In genomic region chr7:77693830-77694583, GRCh38 we compare ENCODE assay signal across 10 cellular contexts. TPM values are rescaled to one million over a fixed set of nuclear protein-coding genes. Genes with fewer than 3 reads are reported as not detected.
DNase-seq lines count a peak whose midpoint lies in the region; ATAC-seq lines count a peak whose summit lies in the region.
"Had no signal": no experiment of that assay in that cellular context is flagged by ENCODE, and none has a peak within 500 bp of the region (broad histone marks: within the 10 kb centered on the region; RNA-seq: fewer than 3 reads in every experiment).

No MANE protein-coding gene starts in this region.

- H3K36me3 ChIP-seq in ACC112 (ENCODE audit: insufficient read depth, low read length) (no peaks in the 10 kb centered on the region), GM23248 (ENCODE audit: low read depth) (no peaks in the 10 kb centered on the region)

- H4K20me1 ChIP-seq in GM23248 (ENCODE audit: insufficient read depth), result no peaks in the 10 kb centered on the region

- H2AFZ ChIP-seq in ACC112 (ENCODE audit: low read length, unreplicated experiment) (no peak overlapping the region), GM23248 (no peak overlapping the region)

- H3K9me3 ChIP-seq in GM23248 (ENCODE audit: low read depth), result no peaks in the 10 kb centered on the region
- H3K9me3 ChIP-seq: gastroesophageal sphincter had no signal

- in situ Hi-C loops in GM23248 (cut with MboI), result no loop called here

- no peaks in the 10 kb centered on the region for H3K9me2 ChIP-seq in GM23248 (ENCODE audit: insufficient read depth)

- no peak overlapping the region for H3K27ac Mint-ChIP-seq in activated naive CD8-positive, alpha-beta T cell treated with anti-CD3 and anti-CD28 coated beads, Interleukin-2, amount 50 U/mL, for 24 hours
- H3K27ac Mint-ChIP-seq in memory B cell, result no peak overlapping the region

- peak overlapping the region; percentile 13 for H3K4me2 ChIP-seq in GM23248 (ENCODE audit: unreplicated experiment)

- H3K4me3 ChIP-seq in ACC112 (ENCODE audit: low read depth, low read length) (peak overlapping the region; percentile 59), GM23248 (no peak overlapping the region)

- peaks cover 20% of the 10 kb centered on the region for H3F3A ChIP-seq in GM23248 (ENCODE audit: insufficient read depth)

- peak overlapping the region; percentile 58 for H3K4me3 Mint-ChIP-seq in activated naive CD8-positive, alpha-beta T cell treated with anti-CD3 and anti-CD28 coated beads, Interleukin-2, amount 50 U/mL, for 24 hours
- peak overlapping the region; percentile 44 for H3K4me3 Mint-ChIP-seq in memory B cell

- DNase-seq in GM23248 (no peak), memory B cell (ENCODE audit: low spot score in 2 of 2) (no peak), medulla oblongata (ENCODE audit: extremely low spot score) (no peak), AG20443 (ENCODE audit: low spot score) (no peak), mesenteric fat pad (ENCODE audit: low spot score) (no peak), ecto neural progenitor cell (ENCODE audit: low spot score) (no peak)
- DNase-seq in activated naive CD8-positive, alpha-beta T cell treated with anti-CD3 and anti-CD28 coated beads, Interleukin-2, amount 50 U/mL, for 24 hours, result no peak
- DNase-seq: anterior cingulate cortex had no signal

- no peak overlapping the region for H3K9ac ChIP-seq in GM23248

- H3K79me2 ChIP-seq in ACC112 (ENCODE audit: control insufficient read depth, insufficient read depth, low read length, unreplicated experiment) (peaks cover 55% of the 10 kb centered on the region), GM23248 (ENCODE audit: insufficient read depth) (peaks cover 89% of the 10 kb centered on the region)

- no peaks in the 10 kb centered on the region for H3K27me3 Mint-ChIP-seq in activated naive CD8-positive, alpha-beta T cell treated with anti-CD3 and anti-CD28 coated beads, Interleukin-2, amount 50 U/mL, for 24 hours
- H3K27me3 Mint-ChIP-seq in memory B cell, result no peaks in the 10 kb centered on the region

- no peak overlapping the region for H3K27ac ChIP-seq in ACC112 (ENCODE audit: low read depth, low read length)
- H3K27ac ChIP-seq in GM23248, result no peak overlapping the region
- H3K27ac ChIP-seq: gastroesophageal sphincter had no signal

- 94 to 95% methylated on average over 14 of the region's 14 CpGs for WGBS in GM23248 (ENCODE audit: low coverage in 1 of 2, low lambda C conversion rate in 2 of 2, missing lambda C conversion rate in 2 of 2), 2 experiments

- H3K36me3 Mint-ChIP-seq in activated naive CD8-positive, alpha-beta T cell treated with anti-CD3 and anti-CD28 coated beads, Interleukin-2, amount 50 U/mL, for 24 hours (ENCODE audit: low read depth), result peaks cover 5% of the 10 kb centered on the region
- peaks cover 3% of the 10 kb centered on the region for H3K36me3 Mint-ChIP-seq in memory B cell

- H3K27me3 ChIP-seq in ACC112 (ENCODE audit: insufficient read depth, low read length) (no peaks in the 10 kb centered on the region), GM23248 (replicated peaks; ENCODE audit: insufficient read depth) (no peaks in the 10 kb centered on the region)
- H3K27me3 ChIP-seq: gastroesophageal sphincter had no signal

- ATAC-seq in activated naive CD8-positive, alpha-beta T cell treated with anti-CD3 and anti-CD28 coated beads, Interleukin-2, amount 50 U/mL, for 24 hours, result no peak
- ATAC-seq in memory B cell (ENCODE audit: low read depth), result no peak
- ATAC-seq: gastroesophageal sphincter had no signal

- peaks cover 26% of the 10 kb centered on the region for H3K4me1 Mint-ChIP-seq in activated naive CD8-positive, alpha-beta T cell treated with anti-CD3 and anti-CD28 coated beads, Interleukin-2, amount 50 U/mL, for 24 hours
- H3K4me1 Mint-ChIP-seq in memory B cell, result peaks cover 17% of the 10 kb centered on the region

- H3K4me1 ChIP-seq in ACC112 (ENCODE audit: control insufficient read depth, insufficient read depth, low read length, unreplicated experiment) (peaks cover 7% of the 10 kb centered on the region), GM23248 (ENCODE audit: insufficient read depth) (peaks cover 19% of the 10 kb centered on the region)

- no peaks in the 10 kb centered on the region for H3K9me3 Mint-ChIP-seq in activated naive CD8-positive, alpha-beta T cell treated with anti-CD3 and anti-CD28 coated beads, Interleukin-2, amount 50 U/mL, for 24 hours
- no peaks in the 10 kb centered on the region for H3K9me3 Mint-ChIP-seq in memory B cell

RNA-seq across cellular contexts. Expression of gene RSBN1L, which starts 2.3 kb away (rescaled TPM):
- 4.9 and 13.3 TPM in 2 replicates for total RNA-seq in GM23248 (2014; rRNA removed; shearing (Covaris generic))
- polyA plus RNA-seq in GM23248 (2016; fragmentation: Nextera tagmentation; extraction: Ambion mirVana), result 2.0 and 2.5 TPM in 2 replicates
- total RNA-seq in mesenteric fat pad, result 8.9 TPM
